In the genomic region with DNA sequence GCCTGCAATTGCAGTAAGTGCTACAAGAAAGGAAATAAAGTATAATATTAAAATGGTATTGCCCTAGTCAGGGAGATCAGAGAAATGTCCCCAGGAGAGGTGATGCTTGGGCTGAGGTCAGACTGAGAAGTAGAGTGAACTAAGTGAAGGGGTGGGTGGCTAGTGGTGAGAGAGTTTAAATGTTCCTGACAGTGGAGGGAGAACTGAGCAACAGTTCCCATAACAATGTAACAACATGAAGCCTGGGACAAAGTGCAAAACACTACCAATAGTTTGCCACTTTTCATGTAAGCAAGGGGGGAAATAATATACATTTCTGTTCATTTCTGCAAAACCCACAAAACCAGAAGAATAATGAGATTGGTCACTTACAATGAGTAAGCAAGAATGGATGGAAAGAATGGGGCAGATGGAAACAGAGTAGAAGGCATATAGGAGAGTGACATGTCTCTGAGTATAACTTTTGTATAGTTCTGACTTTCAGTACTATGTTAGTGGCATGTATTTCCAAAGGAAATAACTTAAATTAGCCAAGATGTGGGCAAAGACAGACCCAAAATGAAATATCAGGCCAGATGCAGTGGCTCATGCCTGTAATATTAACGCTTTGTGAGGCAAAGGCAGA, we compare ENCODE assay signal across 19 cellular contexts. TPM values are rescaled to one million over a fixed set of nuclear protein-coding genes. Genes with fewer than 3 reads are reported as not detected.
A peak's percentile ranks its signal among the peaks of the same experiment; 100 is the strongest.
DNase-seq lines count a peak whose midpoint lies in the region; ATAC-seq, FAIRE-seq and TF ChIP-seq lines count a peak whose summit lies in the region.
"Had no signal": no experiment of that assay in that cellular context is flagged by ENCODE, and none has a peak within 500 bp of the region (broad histone marks: within the 10 kb centered on the region; RNA-seq: fewer than 3 reads in every experiment).

No MANE protein-coding gene starts in this region.

- TF ChIP-seq CTCF in activated CD8-positive, alpha-beta T cell treated with anti-CD3 and anti-CD28 coated beads for 36 hours (IDR thresholded peaks at IDR 0.05), result no peak

- peak; percentile 12 for DNase-seq in activated CD8-positive, alpha-beta T cell treated with anti-CD3 and anti-CD28 coated beads for 36 hours
- DNase-seq in activated CD8-positive, alpha-beta T cell treated with anti-CD3 and anti-CD28 coated beads, Interleukin-2, amount 10 ng/mL, durations not matched to agents 7 days and 5 days, result no peak
- DNase-seq in stimulated activated effector memory CD8-positive, alpha-beta T cell treated with anti-CD3 and anti-CD28 coated beads, Interleukin-12 subunit alpha, Interleukin-12 subunit beta, amount 100 ng/mL, for 72 hours (ENCODE audit: low spot score in 2 of 2), result peak in 1 of 2 donors; percentile 64
- DNase-seq in RCC 7860 (ENCODE audit: low spot score), result no peak
- no peak for DNase-seq in SW 1271 (lab: John Stamatoyannopoulos, UW)
- DNase-seq: C1 segment of cervical spinal cord, DND-41, GDM1, H9, KBM-7, NCI-H1048, NCI-H1436 treated with DMSO at 0.1 percent for 48 hours, NCI-H2029 treated with DMSO at 0.1 percent for 48 hours, NCI-H748 treated with DMSO at 0.1 percent for 48 hours, PC-9 had no signal

- no peak overlapping the region for H3K4me3 Mint-ChIP-seq in activated CD8-positive, alpha-beta T cell treated with anti-CD3 and anti-CD28 coated beads for 36 hours
- H3K4me3 Mint-ChIP-seq in activated CD8-positive, alpha-beta T cell treated with anti-CD3 and anti-CD28 coated beads, Interleukin-2, amount 10 ng/mL, durations not matched to agents 7 days and 5 days, result no peak overlapping the region
- H3K4me3 Mint-ChIP-seq in stimulated activated effector memory CD8-positive, alpha-beta T cell treated with anti-CD3 and anti-CD28 coated beads, Interleukin-12 subunit alpha, Interleukin-12 subunit beta, amount 100 ng/mL, for 72 hours, result no peak overlapping the region
- H3K4me3 Mint-ChIP-seq: H9 had no signal

- POLR2A ChIA-PET in activated CD8-positive, alpha-beta T cell treated with anti-CD3 and anti-CD28 coated beads for 36 hours (lab: Charles Lee), result no interaction called here
- POLR2A ChIA-PET in activated CD8-positive, alpha-beta T cell treated with anti-CD3 and anti-CD28 coated beads, Interleukin-2, amount 10 ng/mL, durations not matched to agents 7 days and 5 days (lab: Charles Lee), result no interaction called here

- FAIRE-seq in RCC 7860 (lab: Jason Lieb, UNC), result no peak
- FAIRE-seq: A549, GM12892 had no signal

- ATAC-seq in activated CD8-positive, alpha-beta T cell treated with anti-CD3 and anti-CD28 coated beads for 36 hours, result peak; percentile 81
- ATAC-seq in activated CD8-positive, alpha-beta T cell treated with anti-CD3 and anti-CD28 coated beads, Interleukin-2, amount 10 ng/mL, durations not matched to agents 7 days and 5 days, result no peak
- ATAC-seq in GM18870 (IDR thresholded peaks at IDR 0.05; ENCODE audit: unreplicated experiment) (peak; percentile 44), HG03045 (IDR thresholded peaks at IDR 0.05; ENCODE audit: unreplicated experiment) (peak; percentile 44)
- ATAC-seq in stimulated activated effector memory CD8-positive, alpha-beta T cell treated with anti-CD3 and anti-CD28 coated beads, Interleukin-12 subunit alpha, Interleukin-12 subunit beta, amount 100 ng/mL, for 72 hours, result peak; percentile 86
- ATAC-seq: A549 had no signal

- no peaks in the 10 kb centered on the region for H3K36me3 Mint-ChIP-seq in activated CD8-positive, alpha-beta T cell treated with anti-CD3 and anti-CD28 coated beads for 36 hours (ENCODE audit: low read depth)
- H3K36me3 Mint-ChIP-seq in activated CD8-positive, alpha-beta T cell treated with anti-CD3 and anti-CD28 coated beads, Interleukin-2, amount 10 ng/mL, durations not matched to agents 7 days and 5 days (ENCODE audit: low read depth), result no peaks in the 10 kb centered on the region
- H3K36me3 Mint-ChIP-seq in stimulated activated effector memory CD8-positive, alpha-beta T cell treated with anti-CD3 and anti-CD28 coated beads, Interleukin-12 subunit alpha, Interleukin-12 subunit beta, amount 100 ng/mL, for 72 hours, result no peaks in the 10 kb centered on the region

- intact Hi-C loops in activated CD8-positive, alpha-beta T cell treated with anti-CD3 and anti-CD28 coated beads for 36 hours (cut with micrococcal nuclease), result no loop called here

- CTCF ChIA-PET in activated CD8-positive, alpha-beta T cell treated with anti-CD3 and anti-CD28 coated beads for 36 hours (lab: Charles Lee), result no interaction called here
- CTCF ChIA-PET in activated CD8-positive, alpha-beta T cell treated with anti-CD3 and anti-CD28 coated beads, Interleukin-2, amount 10 ng/mL, durations not matched to agents 7 days and 5 days (lab: Charles Lee), result no interaction called here

- H3K4me1 Mint-ChIP-seq in activated CD8-positive, alpha-beta T cell treated with anti-CD3 and anti-CD28 coated beads for 36 hours (ENCODE audit: low read depth), result peaks cover 7% of the 10 kb centered on the region
- H3K4me1 Mint-ChIP-seq in activated CD8-positive, alpha-beta T cell treated with anti-CD3 and anti-CD28 coated beads, Interleukin-2, amount 10 ng/mL, durations not matched to agents 7 days and 5 days (ENCODE audit: low read depth), result no peaks in the 10 kb centered on the region
- peaks cover 16% of the 10 kb centered on the region for H3K4me1 Mint-ChIP-seq in stimulated activated effector memory CD8-positive, alpha-beta T cell treated with anti-CD3 and anti-CD28 coated beads, Interleukin-12 subunit alpha, Interleukin-12 subunit beta, amount 100 ng/mL, for 72 hours

- H3K27me3 Mint-ChIP-seq in activated CD8-positive, alpha-beta T cell treated with anti-CD3 and anti-CD28 coated beads for 36 hours, result peaks cover 10% of the 10 kb centered on the region
- H3K27me3 Mint-ChIP-seq in activated CD8-positive, alpha-beta T cell treated with anti-CD3 and anti-CD28 coated beads, Interleukin-2, amount 10 ng/mL, durations not matched to agents 7 days and 5 days (ENCODE audit: low read depth), result peaks cover 10% of the 10 kb centered on the region

- H3K9me3 Mint-ChIP-seq in activated CD8-positive, alpha-beta T cell treated with anti-CD3 and anti-CD28 coated beads for 36 hours, result no peaks in the 10 kb centered on the region
- H3K9me3 Mint-ChIP-seq in activated CD8-positive, alpha-beta T cell treated with anti-CD3 and anti-CD28 coated beads, Interleukin-2, amount 10 ng/mL, durations not matched to agents 7 days and 5 days (ENCODE audit: insufficient read depth), result no peaks in the 10 kb centered on the region
- no peaks in the 10 kb centered on the region for H3K9me3 Mint-ChIP-seq in stimulated activated effector memory CD8-positive, alpha-beta T cell treated with anti-CD3 and anti-CD28 coated beads, Interleukin-12 subunit alpha, Interleukin-12 subunit beta, amount 100 ng/mL, for 72 hours
- H3K9me3 Mint-ChIP-seq: H9 had no signal

- no peak overlapping the region for H3K27ac Mint-ChIP-seq in activated CD8-positive, alpha-beta T cell treated with anti-CD3 and anti-CD28 coated beads for 36 hours
- H3K27ac Mint-ChIP-seq in activated CD8-positive, alpha-beta T cell treated with anti-CD3 and anti-CD28 coated beads, Interleukin-2, amount 10 ng/mL, durations not matched to agents 7 days and 5 days, result no peak overlapping the region
- no peak overlapping the region for H3K27ac Mint-ChIP-seq in stimulated activated effector memory CD8-positive, alpha-beta T cell treated with anti-CD3 and anti-CD28 coated beads, Interleukin-12 subunit alpha, Interleukin-12 subunit beta, amount 100 ng/mL, for 72 hours
- H3K27ac Mint-ChIP-seq: H9 had no signal

RNA-seq across cellular contexts. Expression of gene FAXC, which starts 13.3 kb away (rescaled TPM):
- total RNA-seq in activated CD8-positive, alpha-beta T cell treated with anti-CD3 and anti-CD28 coated beads for 36 hours, result not detected
- total RNA-seq in activated CD8-positive, alpha-beta T cell treated with anti-CD3 and anti-CD28 coated beads, Interleukin-2, amount 10 ng/mL, durations not matched to agents 7 days and 5 days, result not detected

RNA-seq across cellular contexts. Expression of gene COQ3, which starts 31.2 kb away (rescaled TPM):
- total RNA-seq in activated CD8-positive, alpha-beta T cell treated with anti-CD3 and anti-CD28 coated beads for 36 hours, result 10 to 100 TPM; 20.8 to 24.9 TPM
- 10 to 100 TPM; 12.6 to 13.3 TPM for total RNA-seq in activated CD8-positive, alpha-beta T cell treated with anti-CD3 and anti-CD28 coated beads, Interleukin-2, amount 10 ng/mL, durations not matched to agents 7 days and 5 days
